ENCODE assay signal across 16 cellular contexts in the genomic region with DNA sequence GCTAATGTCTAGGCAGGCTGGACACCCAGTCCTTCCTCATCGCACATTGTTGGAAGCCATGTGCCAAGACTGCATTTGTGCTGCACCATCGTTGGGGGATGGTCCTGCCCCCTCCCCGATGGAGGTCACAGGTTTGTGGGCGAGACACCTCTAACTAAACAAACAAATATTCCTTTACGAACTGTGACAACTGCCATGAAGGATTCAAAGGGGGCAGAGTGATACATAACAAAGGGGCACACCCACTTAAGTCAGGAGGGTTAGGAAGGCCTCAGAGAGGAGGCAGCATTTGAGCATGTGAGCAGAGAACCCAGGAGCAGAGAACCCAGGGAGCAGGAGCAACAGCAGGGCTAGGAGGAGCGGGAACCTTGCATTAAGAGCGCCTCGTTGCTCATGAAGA.
"Had no signal": no experiment of that assay in that cellular context is flagged by ENCODE, and none has a peak within 500 bp of the region (broad histone marks: within the 10 kb centered on the region; RNA-seq: fewer than 3 reads in every experiment).

No MANE protein-coding gene starts in this region.

- H3K4me3 ChIP-seq: coronary artery, esophagus squamous epithelium, pancreas, upper lobe of left lung had no signal

- H3K27ac Mint-ChIP-seq: activated B cell treated with CpG ODN at 0.5 μM for 24 hours; activated naive CD8-positive, alpha-beta T cell; activated T-cell treated with anti-CD3 and anti-CD28 coated beads, Interleukin-2, amount 50 U/mL, for 72 hours had no signal

- H3K9me3 ChIP-seq: esophagus squamous epithelium, pancreas, upper lobe of left lung had no signal

- DNase-seq: activated B cell treated with CpG ODN at 0.5 μM for 24 hours; activated CD4-positive, alpha-beta T cell treated with anti-CD3 and anti-CD28 coated beads for 48 hours; activated CD8-positive, alpha-beta memory T cell treated with anti-CD3 and anti-CD28 coated beads, Interleukin-2, amount 50 U/mL, for 48 hours; activated gamma-delta T cell; activated T-cell treated with anti-CD3 and anti-CD28 coated beads, Interleukin-2, amount 50 U/mL, for 72 hours; amniotic stem cell; central memory CD4-positive, alpha-beta T cell; esophagus squamous epithelium; pancreas; stimulated activated CD4-positive, alpha-beta T cell treated with anti-CD3 and anti-CD28 coated beads, Interleukin-2, amount 100 ng/mL, for 48 hours; stimulated activated naive CD4-positive, alpha-beta T cell; T-helper 2 cell; upper lobe of left lung had no signal

- ATAC-seq: activated T-cell treated with anti-CD3 and anti-CD28 coated beads, Interleukin-2, amount 50 U/mL, for 72 hours had no signal

- H3K27ac ChIP-seq: coronary artery, esophagus squamous epithelium had no signal

- H3K27me3 Mint-ChIP-seq: activated B cell treated with CpG ODN at 0.5 μM for 24 hours; activated naive CD8-positive, alpha-beta T cell had no signal

- H3K36me3 ChIP-seq: esophagus squamous epithelium, upper lobe of left lung had no signal

- H3K9me3 Mint-ChIP-seq: activated B cell treated with CpG ODN at 0.5 μM for 24 hours; activated T-cell treated with anti-CD3 and anti-CD28 coated beads, Interleukin-2, amount 50 U/mL, for 72 hours; neural crest cell had no signal

- H3K27me3 ChIP-seq: esophagus squamous epithelium, pancreas, upper lobe of left lung had no signal

- H3K4me3 Mint-ChIP-seq: activated B cell treated with CpG ODN at 0.5 μM for 24 hours; activated naive CD8-positive, alpha-beta T cell; activated T-cell treated with anti-CD3 and anti-CD28 coated beads, Interleukin-2, amount 50 U/mL, for 72 hours had no signal
